Comparison of ENCODE assay signal across 23 cellular contexts in genomic region chr2:71853858-71854257, GRCh38.
"Had no signal": no experiment of that assay in that cellular context is flagged by ENCODE, and none has a peak within 500 bp of the region (broad histone marks: within the 10 kb centered on the region; RNA-seq: fewer than 3 reads in every experiment).

No MANE protein-coding gene starts in this region.

- H3K27me3 ChIP-seq: ovary, right atrium auricular region, right lobe of liver, testis, thyroid gland, transverse colon, upper lobe of left lung, vagina had no signal

- H3K4me1 ChIP-seq: right lobe of liver, thyroid gland had no signal

- H3K36me3 ChIP-seq: left lung, lower lobe of right lung, ovary, right atrium auricular region, right lobe of liver, stomach, thyroid gland, transverse colon, upper lobe of left lung, vagina had no signal

- H3K27ac ChIP-seq: left lung, lower lobe of right lung, ovary, right atrium auricular region, right lobe of liver, skin epidermis, stomach, testis, thyroid gland, transverse colon, upper lobe of left lung, vagina had no signal

- H3K9me3 ChIP-seq: ovary, right lobe of liver, testis, thyroid gland, transverse colon, vagina had no signal

- DNase-seq: hippocampal formation; kidney; left colon; left lung; lower lobe of right lung; mammary epithelial cell; mesenchymal stem cell; naive thymus-derived CD4-positive, alpha-beta T cell; ovary; right lobe of liver; stimulated activated CD4-positive, alpha-beta T cell treated with anti-CD3 and anti-CD28 coated beads, Interleukin-12 subunit alpha, Interleukin-12 subunit beta, amount 100 ng/mL, for 4 hours; stimulated activated CD4-positive, alpha-beta T cell treated with anti-CD3 and anti-CD28 coated beads, Interleukin-15, amount 100 ng/mL, for 24 hours; stimulated activated CD4-positive, alpha-beta T cell treated with anti-CD3 and anti-CD28 coated beads, Interleukin-2, amount 100 ng/mL, for 24 hours; stimulated activated CD4-positive, alpha-beta T cell treated with anti-CD3 and anti-CD28 coated beads, Interleukin-4, amount 100 ng/mL, for 24 hours; stimulated activated naive CD8-positive, alpha-beta T cell treated with anti-CD3 and anti-CD28 coated beads, Interleukin-15, Interleukin-2, amounts not matched to agents 100 U/mL and 50 U/mL, for 24 hours; stomach; testis; thyroid gland; transverse colon; upper lobe of left lung had no signal

- H3K4me3 ChIP-seq: left lung, lower lobe of right lung, ovary, right atrium auricular region, right lobe of liver, skin epidermis, stomach, testis, thyroid gland, transverse colon, upper lobe of left lung, vagina had no signal
